ENCODE assay signal across 19 cellular contexts in the genomic region with DNA sequence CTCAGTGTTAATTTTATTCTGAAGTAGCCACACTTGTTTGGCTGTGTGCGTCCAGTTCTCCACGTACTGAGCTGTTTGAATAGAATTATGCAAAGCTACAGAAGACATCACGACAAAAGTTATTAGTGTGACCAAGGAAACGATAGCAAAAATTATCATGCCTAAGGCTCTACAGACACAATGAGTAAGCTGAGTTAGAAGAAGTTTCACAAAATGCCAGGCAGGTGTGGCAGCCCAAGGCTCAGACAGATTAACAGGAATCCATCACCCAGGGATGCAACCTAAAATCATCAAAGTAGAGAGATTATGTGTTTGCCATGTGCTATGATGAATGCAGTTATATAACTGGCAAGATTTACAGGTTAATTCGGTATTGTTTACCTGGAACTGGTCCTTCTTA.
DNase-seq lines count a peak whose midpoint lies in the region; ATAC-seq and TF ChIP-seq lines count a peak whose summit lies in the region.
"Had no signal": no experiment of that assay in that cellular context is flagged by ENCODE, and none has a peak within 500 bp of the region (broad histone marks: within the 10 kb centered on the region; RNA-seq: fewer than 3 reads in every experiment).

No MANE protein-coding gene starts in this region.

- H3K27me3 ChIP-seq in PC-3 (ENCODE audit: low read length): no peaks in the 10 kb centered on the region
- H3K27me3 ChIP-seq: BLaER1 treated with 17β-estradiol and CSF1 and Interleukin-3, amounts not matched to agents 10 nM and 100 nM had no signal

- no peaks in the 10 kb centered on the region for H3K9me2 ChIP-seq in PC-3 (replicated peaks; ENCODE audit: low read length)

- no peak overlapping the region for H3K4me3 Mint-ChIP-seq in type B pancreatic cell
- H3K4me3 Mint-ChIP-seq: B cell; CD4-positive, alpha-beta T cell; CD8-positive, alpha-beta T cell had no signal

- no peaks in the 10 kb centered on the region for H3K79me2 ChIP-seq in PC-3 (ENCODE audit: low read length)

- no peaks in the 10 kb centered on the region for H3K9me3 Mint-ChIP-seq in type B pancreatic cell
- H3K9me3 Mint-ChIP-seq: CD4-positive, alpha-beta T cell; CD8-positive, alpha-beta T cell had no signal

- H2AFZ ChIP-seq in PC-3 (ENCODE audit: low read length): no peak overlapping the region

- no peaks in the 10 kb centered on the region for H4K20me1 ChIP-seq in PC-3 (ENCODE audit: low read length)
- H4K20me1 ChIP-seq: BLaER1 treated with 17β-estradiol and CSF1 and Interleukin-3, amounts not matched to agents 10 nM and 100 nM had no signal

- H3K4me1 Mint-ChIP-seq in type B pancreatic cell (ENCODE audit: unreplicated experiment): peaks cover 6% of the 10 kb centered on the region
- H3K4me1 Mint-ChIP-seq: B cell had no signal

- H3K4me2 ChIP-seq in PC-3 (ENCODE audit: low read length): no peak overlapping the region
- H3K4me2 ChIP-seq: BLaER1 treated with 17β-estradiol and CSF1 and Interleukin-3, amounts not matched to agents 10 nM and 100 nM had no signal

- CTCF ChIA-PET in PC-3 (lab: Charles Lee): no interaction called here

- peak overlapping the region; percentile 69 for H3K27ac Mint-ChIP-seq in type B pancreatic cell
- H3K27ac Mint-ChIP-seq: B cell; CD4-positive, alpha-beta T cell; CD8-positive, alpha-beta T cell had no signal

- H3K4me3 ChIP-seq in PC-3 (ENCODE audit: low read length) (no peak overlapping the region), epithelial cell of esophagus (ENCODE audit: low read length) (no peak overlapping the region)
- H3K4me3 ChIP-seq: BLaER1 treated with 17β-estradiol and CSF1 and Interleukin-3, amounts not matched to agents 10 nM and 100 nM had no signal

- BruUV-seq in PC-3 (replicated peaks; lab: Mats Ljungman, UMichigan): no TSS peak

- ATAC-seq in PC-3: no peak
- ATAC-seq: CD8-positive, alpha-beta T cell had no signal

- H3K27ac ChIP-seq in PC-3 (ENCODE audit: low read length) (0 out of 2 replicates have a peak overlapping the region, but pooled peaks have one; percentile 6), VCaP (peak overlapping the region; percentile 36; the same call in 1 of the 2 replicates)
- H3K27ac ChIP-seq: BLaER1 treated with 17β-estradiol and CSF1 and Interleukin-3, amounts not matched to agents 10 nM and 100 nM; C4-2B had no signal

- peaks cover 63% of the 10 kb centered on the region for H3K4me1 ChIP-seq in PC-3 (ENCODE audit: insufficient read depth, low read length)

- no peaks in the 10 kb centered on the region for H3K36me3 ChIP-seq in PC-3 (ENCODE audit: low read depth, low read length)
- H3K36me3 ChIP-seq: BLaER1 treated with 17β-estradiol and CSF1 and Interleukin-3, amounts not matched to agents 10 nM and 100 nM had no signal

- DNase-seq in PC-3: peak; percentile 45
- peak; percentile 51 for DNase-seq in epithelial cell of esophagus (ENCODE audit: low read depth)
- no peak for DNase-seq in type B pancreatic cell (ENCODE audit: extremely low spot score, unreplicated experiment)
- DNase-seq in hepatic stellate cell (ENCODE audit: low spot score): no peak
- no peak for DNase-seq in T-helper 1 cell
- no peak for DNase-seq in middle frontal gyrus (ENCODE audit: extremely low spot score, low spot score)
- DNase-seq in occipital lobe (lab: John Stamatoyannopoulos, UW): no peak
- DNase-seq: 8988T; AML-193; Caco-2; Calu3; CD4-positive, alpha-beta T cell; CD8-positive, alpha-beta T cell; DMS79 treated with DMSO at 0.1 percent for 48 hours; GF-D8 had no signal

- no peaks in the 10 kb centered on the region for H3K27me3 Mint-ChIP-seq in type B pancreatic cell

- H3K36me3 Mint-ChIP-seq in type B pancreatic cell: no peaks in the 10 kb centered on the region
- H3K36me3 Mint-ChIP-seq: CD8-positive, alpha-beta T cell had no signal

- intact Hi-C loops in PC-3 (cut with micrococcal nuclease): no loop called here

- H3K9ac ChIP-seq in PC-3 (ENCODE audit: low read length): no peak overlapping the region
- H3K9ac ChIP-seq: BLaER1 treated with 17β-estradiol and CSF1 and Interleukin-3, amounts not matched to agents 10 nM and 100 nM had no signal

- H3F3A ChIP-seq in PC-3 (ENCODE audit: low read length, unreplicated experiment): no peaks in the 10 kb centered on the region

- no peak for TF ChIP-seq CTCF in PC-3 (conservative IDR thresholded peaks at IDR 0.05; ENCODE audit: low read depth, low read length)
- TF ChIP-seq CTCF in VCaP (conservative IDR thresholded peaks at IDR 0.05): no peak
- no peak for TF ChIP-seq CTCF in epithelial cell of esophagus (IDR thresholded peaks at IDR 0.05; ENCODE audit: insufficient read depth, low read depth, low read length, missing control alignments)
- TF ChIP-seq CTCF in type B pancreatic cell (conservative IDR thresholded peaks at IDR 0.05): no peak

- H3K9me3 ChIP-seq in PC-3 (ENCODE audit: low read length): no peaks in the 10 kb centered on the region
- H3K9me3 ChIP-seq: BLaER1 treated with 17β-estradiol and CSF1 and Interleukin-3, amounts not matched to agents 10 nM and 100 nM; Caco-2 had no signal

- POLR2A ChIA-PET in PC-3 (lab: Charles Lee; ENCODE audit: unreplicated experiment): no interaction called here

Comparison
In these comparisons a context has a peak if more than half of its experiments do, and no peak if none do; other contexts are left out.
1. DNase-seq: peak in PC-3 (single experiment) and epithelial cell of esophagus (single experiment); none in type B pancreatic cell (single experiment), hepatic stellate cell (single experiment), T-helper 1 cell (0 of 5), middle frontal gyrus (single experiment) and occipital lobe (single experiment).